Comparison of ENCODE assay signal across 9 cellular contexts in genomic region chr6:32816746-32817204, GRCh38. TPM values are rescaled to one million over a fixed set of nuclear protein-coding genes. Genes with fewer than 3 reads are reported as not detected.
DNase-seq lines count a peak whose midpoint lies in the region; ATAC-seq and TF ChIP-seq lines count a peak whose summit lies in the region.
"Had no signal": no experiment of that assay in that cellular context is flagged by ENCODE, and none has a peak within 500 bp of the region (broad histone marks: within the 10 kb centered on the region; RNA-seq: fewer than 3 reads in every experiment).

Gene HLA-DOB, minus strand, starts transcription at chr6:32817002. Its CDS starts 51 bp downstream, at chr6:32816951.

- intact Hi-C loops in MCF 10A (cut with micrococcal nuclease) (no loop called here), aorta (cut with DNase I) (no loop called here)

- no peaks in the 10 kb centered on the region for H3K27me3 ChIP-seq in WERI-Rb-1 (ENCODE audit: insufficient read depth, low read depth, severe bottlenecking)
- H3K27me3 ChIP-seq in aorta (ENCODE audit: control insufficient read depth in 1 of 2, insufficient read depth in 2 of 2, low read length in 1 of 2), result no peaks in the 10 kb centered on the region

- TF ChIP-seq CTCF in GM12864 (IDR thresholded peaks at IDR 0.05; ENCODE audit: low read depth, low read length, missing control alignments) (no peak), MCF 10A (IDR thresholded peaks at IDR 0.05; ENCODE audit: unreplicated experiment) (no peak), WERI-Rb-1 (IDR thresholded peaks at IDR 0.05; ENCODE audit: low read depth, low read length) (no peak)

- H3K27ac Mint-ChIP-seq in MCF 10A (ENCODE audit: low read depth, unreplicated experiment) (no peak within 1 kb of the TSS), naive B cell (peak within 1 kb of the TSS; percentile 97 to 100 (median 100))

- H3K27me3 Mint-ChIP-seq in MCF 10A (ENCODE audit: insufficient read depth, unreplicated experiment), result no peaks in the 10 kb centered on the region
- H3K27me3 Mint-ChIP-seq in naive B cell, result no peaks in the 10 kb centered on the region

- H3K9me3 ChIP-seq in WERI-Rb-1 (ENCODE audit: severe bottlenecking), result no peaks in the 10 kb centered on the region
- no peaks in the 10 kb centered on the region for H3K9me3 ChIP-seq in aorta (ENCODE audit: control insufficient read depth, low read length)

- H3K4me3 Mint-ChIP-seq in MCF 10A (ENCODE audit: unreplicated experiment) (peak within 1 kb of the TSS; percentile 57), naive B cell (peak within 1 kb of the TSS; percentile 94 to 100 (median 100))

- ATAC-seq in HG02885 (IDR thresholded peaks at IDR 0.05; ENCODE audit: poor library complexity, unreplicated experiment) (peak; percentile 69), naive B cell (ENCODE audit: low read depth in 2 of 2) (peak; percentile 76), aorta (ENCODE audit: low FRiP score) (no peak)

- POLR2A ChIA-PET in MCF 10A (lab: Yijun Ruan, JAX), result no interaction called here

- H3K36me3 ChIP-seq in WERI-Rb-1 (no peaks in the 10 kb centered on the region), aorta (ENCODE audit: control insufficient read depth in 1 of 2, insufficient read depth in 2 of 2, low read length in 1 of 2) (no peaks in the 10 kb centered on the region)

- H3K36me3 Mint-ChIP-seq in MCF 10A (ENCODE audit: insufficient read depth, unreplicated experiment) (no peaks in the 10 kb centered on the region), naive B cell (peaks cover 24 to 33% of the 10 kb centered on the region in 2 donors)

- DNase-seq in GM12864 (ENCODE audit: low read depth) (peak; percentile 57), MCF 10A (ENCODE audit: unreplicated experiment) (peak; percentile 61), naive B cell (peak; percentile 78), NCI-H345 (lab: John Stamatoyannopoulos, UW) (no peak), NCI-H524 (lab: John Stamatoyannopoulos, UW) (no peak), WERI-Rb-1 (no peak), aorta (no peak)

- no TSS peak for BruUV-seq in MCF 10A (replicated peaks; lab: Mats Ljungman, UMichigan)

- WGBS in aorta, 2 donors, result 63 to 66% methylated on average over 3 of the region's 3 CpGs

- H3K4me1 Mint-ChIP-seq in MCF 10A (ENCODE audit: insufficient read depth, unreplicated experiment) (peaks cover 20% of the 10 kb centered on the region), naive B cell (peaks cover 81 to 83% (median 83%) of the 10 kb centered on the region in 3 donors)

- no peaks in the 10 kb centered on the region for H3K4me1 ChIP-seq in aorta (ENCODE audit: control insufficient read depth in 1 of 2, insufficient read depth in 2 of 2, low read length in 2 of 2)

- H3K9me3 Mint-ChIP-seq in MCF 10A (ENCODE audit: unreplicated experiment) (no peaks in the 10 kb centered on the region), naive B cell (peaks cover 0 to 6% (median 0%) of the 10 kb centered on the region in 7 donors)

- CTCF ChIA-PET in MCF 10A (lab: Yijun Ruan, JAX), result no interaction called here

- H3K4me3 ChIP-seq in GM12864 (ENCODE audit: low read depth, low read length) (peak within 1 kb of the TSS; percentile 64), WERI-Rb-1 (ENCODE audit: low read depth, low read length) (no peak within 1 kb of the TSS), aorta (ENCODE audit: low read length in 2 of 2) (no peak within 1 kb of the TSS)

- H3K27ac ChIP-seq in WERI-Rb-1 (no peak within 1 kb of the TSS), aorta (ENCODE audit: low read depth in 1 of 2, low read length in 2 of 2) (no peak within 1 kb of the TSS)

RNA-seq across cellular contexts. Expression of gene HLA-DOB, which starts in this region (rescaled TPM):
- total RNA-seq in MCF 10A (2022) (0.56 and 0.79 TPM in 2 replicates), aorta (1 to 10 TPM in 1 of 2 donors, under 1 TPM in 1; 0.62 to 2.8 TPM)
- polyA plus RNA-seq in naive B cell (ENCODE audit: low read depth in 6 of 6) (1,000 to 10,000 TPM in 1 of 6 donors, 100 to 1,000 TPM in 5; 669 to 1,199 (median 837) TPM), aorta (under 1 TPM in 1 of 2 donors, not detected in 1; 0.26 TPM)
- total RNA-seq: skeletal muscle tissue had no signal

Comparison
In these comparisons a context has a peak if more than half of its experiments do, and no peak if none do; other contexts are left out.
1. RNA of gene HLA-DOB (polyA plus RNA-seq): 669 to 1,199 TPM in naive B cell; 0.26 TPM in aorta; every median in the first group is over 100 times any median in the second.
2. Peak in DNase-seq in MCF 10A; RNA of the gene not detected or under 1 TPM.
3. DNase-seq: peak in GM12864 (single experiment) and naive B cell (single experiment); none in NCI-H345 (single experiment), NCI-H524 (0 of 2), WERI-Rb-1 (single experiment) and aorta (0 of 2).